ENCODE assay signal across 13 cellular contexts in the genomic region with DNA sequence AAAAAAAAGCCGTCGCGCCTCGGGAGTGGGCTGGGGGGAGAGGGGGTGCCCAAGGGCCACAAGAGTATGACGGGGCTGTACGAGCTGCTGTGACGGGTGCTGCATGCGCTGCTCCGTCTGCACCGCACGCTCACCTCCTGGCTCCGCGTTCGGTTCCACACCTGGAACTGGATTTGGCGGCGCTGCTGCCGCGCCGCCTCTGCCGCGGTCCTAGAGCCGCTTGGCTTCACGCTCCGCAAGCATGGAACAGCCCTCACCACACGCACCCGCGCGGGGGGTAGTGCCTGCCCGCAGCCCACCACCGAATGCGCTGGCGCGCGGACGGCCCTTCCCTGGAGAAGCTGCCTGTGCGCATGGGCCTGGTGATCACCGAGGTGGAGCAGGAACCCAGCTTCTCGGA. TPM values are rescaled to one million over a fixed set of nuclear protein-coding genes. Genes with fewer than 3 reads are reported as not detected.
DNase-seq lines count a peak whose midpoint lies in the region; ATAC-seq, FAIRE-seq and TF ChIP-seq lines count a peak whose summit lies in the region.
"Had no signal": no experiment of that assay in that cellular context is flagged by ENCODE, and none has a peak within 500 bp of the region (broad histone marks: within the 10 kb centered on the region; RNA-seq: fewer than 3 reads in every experiment).

No MANE protein-coding gene starts in this region.

- no peak overlapping the region for H3K9ac ChIP-seq in mammary epithelial cell (ENCODE audit: insufficient read depth, low read length)

- H3K27me3 ChIP-seq in CD4-positive, alpha-beta memory T cell (ENCODE audit: insufficient read depth, low read length): no peaks in the 10 kb centered on the region
- peaks cover 0 to 4% (median 2%) of the 10 kb centered on the region in 4 donors for H3K27me3 ChIP-seq in pancreas
- no peaks in the 10 kb centered on the region for H3K27me3 ChIP-seq in ascending aorta
- H3K27me3 ChIP-seq in mammary epithelial cell (ENCODE audit: insufficient read depth, low read length): no peaks in the 10 kb centered on the region

- peaks cover 0 to 2% (median under 1%) of the 10 kb centered on the region in 8 donors for H3K9me3 Mint-ChIP-seq in CD4-positive, alpha-beta memory T cell
- H3K9me3 Mint-ChIP-seq in activated CD8-positive, alpha-beta T cell treated with anti-CD3 and anti-CD28 coated beads, Interleukin-2, amount 10 ng/mL, durations not matched to agents 7 days and 5 days (ENCODE audit: insufficient read depth): no peaks in the 10 kb centered on the region
- H3K9me3 Mint-ChIP-seq: activated T-helper 1 cell treated with anti-CD3 and anti-CD28 coated beads, Interleukin-12 subunit alpha, Interleukin-12 subunit beta, Interleukin-2, Interleukin-4 antibody, amounts not matched to agents 30 ng/mL and 10 ng/mL and 1 ng/mL, durations not matched to agents 14 hours and 24 hours and 36 hours had no signal

- TF ChIP-seq CTCF in fibroblast of villous mesenchyme (IDR thresholded peaks at IDR 0.05; ENCODE audit: insufficient read depth, low read depth, low read length): no peak
- TF ChIP-seq CTCF in pancreas (IDR thresholded peaks at IDR 0.05): no peak
- TF ChIP-seq CTCF in ascending aorta (IDR thresholded peaks at IDR 0.05): no peak
- TF ChIP-seq CTCF in mammary epithelial cell (conservative IDR thresholded peaks at IDR 0.05 in 1 of 2, IDR thresholded peaks at IDR 0.05 in 1 of 2; ENCODE audit: extremely low read depth in 1 of 2, insufficient read depth in 1 of 2, low read depth in 1 of 2, low read length in 2 of 2): no peak

- no peaks in the 10 kb centered on the region for H3K36me3 Mint-ChIP-seq in CD4-positive, alpha-beta memory T cell
- H3K36me3 Mint-ChIP-seq in activated CD8-positive, alpha-beta T cell treated with anti-CD3 and anti-CD28 coated beads, Interleukin-2, amount 10 ng/mL, durations not matched to agents 7 days and 5 days (ENCODE audit: low read depth): no peaks in the 10 kb centered on the region

- CTCF ChIA-PET in CD4-positive, alpha-beta memory T cell (lab: Charles Lee; ENCODE audit: partially characterized antibody): no interaction called here
- CTCF ChIA-PET in activated CD8-positive, alpha-beta T cell treated with anti-CD3 and anti-CD28 coated beads, Interleukin-2, amount 10 ng/mL, durations not matched to agents 7 days and 5 days (lab: Charles Lee): no interaction called here
- CTCF ChIA-PET in mammary epithelial cell (lab: Charles Lee; ENCODE audit: low non-redundant PET): no interaction called here

- DNase-seq in CD4-positive, alpha-beta memory T cell: no peak
- no peak for DNase-seq in activated CD8-positive, alpha-beta T cell treated with anti-CD3 and anti-CD28 coated beads, Interleukin-2, amount 10 ng/mL, durations not matched to agents 7 days and 5 days
- DNase-seq in fibroblast of villous mesenchyme (ENCODE audit: low read depth) (no peak), pancreas (no peak), ascending aorta (ENCODE audit: low spot score in 2 of 2) (no peak), mammary epithelial cell (no peak), cardiac septum (ENCODE audit: low spot score) (no peak)
- DNase-seq: dermis blood vessel endothelial cell, glutamatergic neuron, mesendoderm, psoas muscle had no signal

- no peak overlapping the region for H3K4me2 ChIP-seq in mammary epithelial cell (ENCODE audit: insufficient read depth, low read depth, low read length)

- no peak overlapping the region for H2AFZ ChIP-seq in mammary epithelial cell (ENCODE audit: low read depth, low read length)

- BruUV-seq in mammary epithelial cell (replicated peaks; lab: Mats Ljungman, UMichigan): no TSS peak

- H3K27ac Mint-ChIP-seq in CD4-positive, alpha-beta memory T cell: no peak overlapping the region
- no peak overlapping the region for H3K27ac Mint-ChIP-seq in activated CD8-positive, alpha-beta T cell treated with anti-CD3 and anti-CD28 coated beads, Interleukin-2, amount 10 ng/mL, durations not matched to agents 7 days and 5 days
- H3K27ac Mint-ChIP-seq: activated T-helper 1 cell treated with anti-CD3 and anti-CD28 coated beads, Interleukin-12 subunit alpha, Interleukin-12 subunit beta, Interleukin-2, Interleukin-4 antibody, amounts not matched to agents 30 ng/mL and 10 ng/mL and 1 ng/mL, durations not matched to agents 14 hours and 24 hours and 36 hours had no signal

- H3K79me2 ChIP-seq in mammary epithelial cell (ENCODE audit: insufficient read depth, low read length): no peaks in the 10 kb centered on the region

- intact Hi-C loops in CD4-positive, alpha-beta memory T cell (cut with micrococcal nuclease): no loop called here
- intact Hi-C loops in pancreas (cut with DNase I): no loop called here
- intact Hi-C loops in ascending aorta (cut with DNase I): no loop called here
- intact Hi-C loops in mammary epithelial cell (cut with micrococcal nuclease): no loop called here
- intact Hi-C loops in cardiac septum (cut with DNase I): no loop called here

- no peaks in the 10 kb centered on the region for H3K9me3 ChIP-seq in CD4-positive, alpha-beta memory T cell (ENCODE audit: control insufficient read depth in 1 of 2, low read length in 2 of 2)
- no peaks in the 10 kb centered on the region for H3K9me3 ChIP-seq in pancreas
- H3K9me3 ChIP-seq in ascending aorta: no peaks in the 10 kb centered on the region
- no peaks in the 10 kb centered on the region for H3K9me3 ChIP-seq in mammary epithelial cell (replicated peaks; ENCODE audit: insufficient read depth, low read length)
- H3K9me3 ChIP-seq: psoas muscle had no signal

- H3K27ac ChIP-seq in CD4-positive, alpha-beta memory T cell (ENCODE audit: low read depth, low read length): no peak overlapping the region
- H3K27ac ChIP-seq in pancreas (no peak overlapping the region), ascending aorta (no peak overlapping the region), mammary epithelial cell (ENCODE audit: insufficient read depth, low read depth, low read length) (no peak overlapping the region)
- H3K27ac ChIP-seq: psoas muscle had no signal

- no peaks in the 10 kb centered on the region for H3K36me3 ChIP-seq in CD4-positive, alpha-beta memory T cell (ENCODE audit: insufficient read depth, low read length)
- H3K36me3 ChIP-seq in pancreas: no peaks in the 10 kb centered on the region
- H3K36me3 ChIP-seq in ascending aorta: no peaks in the 10 kb centered on the region
- no peaks in the 10 kb centered on the region for H3K36me3 ChIP-seq in mammary epithelial cell (ENCODE audit: insufficient read depth, low read length)

- in situ Hi-C loops in mammary epithelial cell (cut with MboI; ENCODE audit: low sequenced_read_pairs in 2 of 2): loop anchor here in 1 of 2 donors (5.0 to 10.0 kb wide), 2 partner anchors 227 to 1416 kb away; no protein-coding TSS in a partner anchor

- H3K4me3 Mint-ChIP-seq in CD4-positive, alpha-beta memory T cell: peak overlapping the region in 5 of 8 donors; percentile 6 to 48 (median 20)
- no peak overlapping the region for H3K4me3 Mint-ChIP-seq in activated CD8-positive, alpha-beta T cell treated with anti-CD3 and anti-CD28 coated beads, Interleukin-2, amount 10 ng/mL, durations not matched to agents 7 days and 5 days
- H3K4me3 Mint-ChIP-seq: activated T-helper 1 cell treated with anti-CD3 and anti-CD28 coated beads, Interleukin-12 subunit alpha, Interleukin-12 subunit beta, Interleukin-2, Interleukin-4 antibody, amounts not matched to agents 30 ng/mL and 10 ng/mL and 1 ng/mL, durations not matched to agents 14 hours and 24 hours and 36 hours had no signal

- 10 to 14% methylated on average over 30 to 38 of the region's 38 CpGs for WGBS in pancreas, 2 donors
- WGBS in mammary epithelial cell (ENCODE audit: low coverage, missing lambda C conversion rate): 79% methylated on average over 12 of the region's 38 CpGs

- dilution Hi-C loops in mammary epithelial cell (cut with HindIII; ENCODE audit: low sequenced_read_pairs): no loop called here

- H3K27me3 Mint-ChIP-seq in CD4-positive, alpha-beta memory T cell: peaks cover 20 to 28% of the 10 kb centered on the region in 2 donors
- peaks cover 40% of the 10 kb centered on the region for H3K27me3 Mint-ChIP-seq in activated CD8-positive, alpha-beta T cell treated with anti-CD3 and anti-CD28 coated beads, Interleukin-2, amount 10 ng/mL, durations not matched to agents 7 days and 5 days (ENCODE audit: low read depth)

- peaks cover 0 to 5% (median 0%) of the 10 kb centered on the region in 4 donors for H3K4me1 Mint-ChIP-seq in CD4-positive, alpha-beta memory T cell
- no peaks in the 10 kb centered on the region for H3K4me1 Mint-ChIP-seq in activated CD8-positive, alpha-beta T cell treated with anti-CD3 and anti-CD28 coated beads, Interleukin-2, amount 10 ng/mL, durations not matched to agents 7 days and 5 days (ENCODE audit: low read depth)

- H3K4me3 ChIP-seq in CD4-positive, alpha-beta memory T cell (ENCODE audit: low read length in 2 of 2): no peak overlapping the region
- H3K4me3 ChIP-seq in fibroblast of villous mesenchyme (ENCODE audit: low read depth, low read length) (peak overlapping the region; percentile 40), pancreas (peak overlapping the region in 1 of 4 donors; percentile 4), ascending aorta (no peak overlapping the region), mammary epithelial cell (replicated peaks in 1 of 3; ENCODE audit: insufficient read depth in 1 of 3, low read depth in 2 of 3, low read length in 3 of 3) (no peak overlapping the region)
- H3K4me3 ChIP-seq: psoas muscle had no signal

- no peaks in the 10 kb centered on the region for H4K20me1 ChIP-seq in mammary epithelial cell (ENCODE audit: insufficient read depth, low read length)

- H3K4me1 ChIP-seq in CD4-positive, alpha-beta memory T cell (ENCODE audit: insufficient read depth, low read length): no peaks in the 10 kb centered on the region
- no peaks in the 10 kb centered on the region for H3K4me1 ChIP-seq in pancreas
- H3K4me1 ChIP-seq in ascending aorta: no peaks in the 10 kb centered on the region
- H3K4me1 ChIP-seq in mammary epithelial cell (ENCODE audit: insufficient read depth, low read length): no peaks in the 10 kb centered on the region
- H3K4me1 ChIP-seq: psoas muscle had no signal

- FAIRE-seq in pancreas (lab: Jason Lieb, UNC): no peak

- POLR2A ChIA-PET in CD4-positive, alpha-beta memory T cell (lab: Charles Lee; ENCODE audit: partially characterized antibody): no interaction called here
- POLR2A ChIA-PET in activated CD8-positive, alpha-beta T cell treated with anti-CD3 and anti-CD28 coated beads, Interleukin-2, amount 10 ng/mL, durations not matched to agents 7 days and 5 days (lab: Charles Lee): no interaction called here

- ATAC-seq in activated CD8-positive, alpha-beta T cell treated with anti-CD3 and anti-CD28 coated beads, Interleukin-2, amount 10 ng/mL, durations not matched to agents 7 days and 5 days: peak; percentile 42
- ATAC-seq in pancreas: peak in 3 of 4 donors; percentile 20 to 59 (median 47)
- no peak for ATAC-seq in HG02885 (IDR thresholded peaks at IDR 0.05; ENCODE audit: poor library complexity, unreplicated experiment)
- ATAC-seq: psoas muscle had no signal

RNA-seq across cellular contexts. Expression of a gene that starts 18.8 kb away (rescaled TPM):
- not detected for total RNA-seq in CD4-positive, alpha-beta memory T cell
- not detected for polyA plus RNA-seq in CD4-positive, alpha-beta memory T cell
- not detected for total RNA-seq in activated CD8-positive, alpha-beta T cell treated with anti-CD3 and anti-CD28 coated beads, Interleukin-2, amount 10 ng/mL, durations not matched to agents 7 days and 5 days
- total RNA-seq in fibroblast of villous mesenchyme: not detected in 2 replicates
- under 1 TPM in 4 of 6 donors, not detected in 2; 0.09 to 0.39 (median 0.23) TPM for total RNA-seq in pancreas
- polyA plus RNA-seq in pancreas: under 1 TPM; 0.38 to 0.73 TPM
- not detected for total RNA-seq in ascending aorta
- not detected for total RNA-seq in mammary epithelial cell
- not detected for polyA plus RNA-seq in mammary epithelial cell
- not detected for polyA minus RNA-seq in mammary epithelial cell
- 0.83 TPM for total RNA-seq in cardiac septum
- total RNA-seq: activated T-helper 1 cell treated with anti-CD3 and anti-CD28 coated beads, Interleukin-12 subunit alpha, Interleukin-12 subunit beta, Interleukin-2, Interleukin-4 antibody, amounts not matched to agents 30 ng/mL and 10 ng/mL and 1 ng/mL, durations not matched to agents 14 hours and 24 hours and 36 hours; dermis blood vessel endothelial cell had no signal
